8 cellular contexts compared by ENCODE assay signal in genomic region chr6:84575264-84575663, GRCh38.
A peak's percentile ranks its signal among the peaks of the same experiment; 100 is the strongest.
DNase-seq lines count a peak whose midpoint lies in the region; ATAC-seq, FAIRE-seq and TF ChIP-seq lines count a peak whose summit lies in the region.

No MANE protein-coding gene starts in this region.

- no peak overlapping the region for H2AFZ ChIP-seq in OCI-LY7 (ENCODE audit: low read length)

- POLR2A ChIA-PET in OCI-LY7 (lab: Charles Lee), result no interaction called here

- TF ChIP-seq CTCF in OCI-LY7 (conservative IDR thresholded peaks at IDR 0.05; ENCODE audit: low read length) (no peak), kidney (IDR thresholded peaks at IDR 0.05; ENCODE audit: borderline replicate concordance, extremely low read depth, insufficient read depth) (no peak)

- no peaks in the 10 kb centered on the region for H4K20me1 ChIP-seq in OCI-LY7 (ENCODE audit: insufficient read depth, low read length)

- H3K4me1 ChIP-seq in OCI-LY7 (ENCODE audit: insufficient read depth, low read length, poor library complexity, severe bottlenecking) (no peaks in the 10 kb centered on the region), kidney (ENCODE audit: control insufficient read depth in 1 of 2, insufficient read depth in 1 of 2, low read depth in 1 of 2, low read length in 2 of 2) (no peaks in the 10 kb centered on the region)

- no peak overlapping the region for H3K4me2 ChIP-seq in OCI-LY7 (ENCODE audit: low read length)

- no peak overlapping the region for H3K9ac ChIP-seq in kidney (ENCODE audit: low read length in 2 of 2)

- BruUV-seq in OCI-LY7 (replicated peaks; lab: Mats Ljungman, UMichigan), result no TSS peak

- H3K9me3 ChIP-seq in OCI-LY7 (ENCODE audit: low read length), result no peaks in the 10 kb centered on the region
- no peaks in the 10 kb centered on the region for H3K9me3 ChIP-seq in kidney (ENCODE audit: control insufficient read depth in 1 of 2, low read length in 2 of 2)

- no peak overlapping the region for H3K4me3 ChIP-seq in OCI-LY7 (ENCODE audit: low read depth, low read length, poor library complexity, severe bottlenecking)
- no peak overlapping the region for H3K4me3 ChIP-seq in kidney (ENCODE audit: low read length in 2 of 2)

- H3K27ac ChIP-seq in OCI-LY7 (ENCODE audit: low read depth, low read length, poor library complexity, severe bottlenecking) (no peak overlapping the region), kidney (ENCODE audit: low read depth in 2 of 2, low read length in 2 of 2) (no peak overlapping the region)

- FAIRE-seq in kidney (lab: Jason Lieb, UNC), result no peak

- intact Hi-C loops in sciatic nerve (cut with DNase I) (no loop called here), OCI-LY7 (cut with micrococcal nuclease; ENCODE audit: unreplicated experiment) (no loop called here), kidney (cut with DNase I) (no loop called here)

- CTCF ChIA-PET in OCI-LY7 (lab: Charles Lee; ENCODE audit: unreplicated experiment), result no interaction called here

- peak; percentile 99 for ATAC-seq in GM18873 (IDR thresholded peaks at IDR 0.05; ENCODE audit: low FRiP score, unreplicated experiment)
- ATAC-seq in HG02623 (IDR thresholded peaks at IDR 0.05; ENCODE audit: unreplicated experiment), result peak; percentile 94
- ATAC-seq in sciatic nerve, result no peak

- DNase-seq in M059J (ENCODE audit: low read depth), result peak; percentile 95
- DNase-seq in glomerular visceral epithelial cell (ENCODE audit: extremely low spot score), result peak; percentile 83
- no peak for DNase-seq in sciatic nerve (ENCODE audit: low spot score)
- no peak for DNase-seq in OCI-LY7 (ENCODE audit: low spot score)
- DNase-seq in cerebellar cortex (ENCODE audit: low spot score), result no peak
- no peak for DNase-seq in kidney

- H3K79me2 ChIP-seq in OCI-LY7 (ENCODE audit: insufficient read depth, low read depth, low read length), result no peaks in the 10 kb centered on the region

- no peaks in the 10 kb centered on the region for H3K9me2 ChIP-seq in OCI-LY7 (ENCODE audit: insufficient read depth, low read length)

- H3K36me3 ChIP-seq in OCI-LY7 (ENCODE audit: insufficient read depth, low read length) (no peaks in the 10 kb centered on the region), kidney (ENCODE audit: control insufficient read depth in 1 of 2, insufficient read depth in 2 of 2, low read length in 2 of 2) (no peaks in the 10 kb centered on the region)

Comparison
In these comparisons a context has a peak if more than half of its experiments do, and no peak if none do; other contexts are left out.
1. DNase-seq: peak in M059J (single experiment) and glomerular visceral epithelial cell (single experiment); none in sciatic nerve (single experiment), OCI-LY7 (single experiment), cerebellar cortex (single experiment) and kidney (single experiment).